ENCODE assay signal across 9 cellular contexts in the genomic region with DNA sequence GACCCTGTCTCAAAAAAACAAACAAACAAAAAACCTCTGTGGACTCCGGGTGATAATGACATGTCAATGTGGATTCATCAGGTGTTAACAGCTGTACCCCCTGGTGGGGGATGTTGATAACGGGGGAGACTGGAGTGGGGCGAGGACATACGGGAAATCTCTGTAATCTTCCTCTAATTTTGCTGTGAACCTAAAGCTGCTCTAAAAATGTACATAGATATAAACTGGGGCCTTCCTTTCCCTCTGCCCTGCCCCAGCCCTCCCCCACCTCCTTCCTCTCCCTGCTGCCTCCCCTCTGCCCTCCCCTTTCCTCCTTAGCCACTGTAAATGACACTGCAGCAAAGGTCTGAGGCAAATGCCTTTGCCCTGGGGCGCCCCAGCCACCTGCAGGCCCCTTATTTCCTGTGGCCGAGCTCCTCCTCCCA. TPM values are rescaled to one million over a fixed set of nuclear protein-coding genes. Genes with fewer than 3 reads are reported as not detected.
DNase-seq lines count a peak whose midpoint lies in the region; ATAC-seq and TF ChIP-seq lines count a peak whose summit lies in the region.
"Had no signal": no experiment of that assay in that cellular context is flagged by ENCODE, and none has a peak within 500 bp of the region (broad histone marks: within the 10 kb centered on the region; RNA-seq: fewer than 3 reads in every experiment).

No MANE protein-coding gene starts in this region.

- no peaks in the 10 kb centered on the region for H3K9me3 Mint-ChIP-seq in activated naive CD8-positive, alpha-beta T cell treated with anti-CD3 and anti-CD28 coated beads, Interleukin-2, amount 10 ng/mL, durations not matched to agents 7 days and 5 days
- H3K9me3 Mint-ChIP-seq in nephron progenitor cell: no peaks in the 10 kb centered on the region

- no peaks in the 10 kb centered on the region for H3K27me3 ChIP-seq in KMS-11 (ENCODE audit: insufficient read depth, low read depth)
- H3K27me3 ChIP-seq in Peyer's patch: no peaks in the 10 kb centered on the region

- H3K4me3 Mint-ChIP-seq in activated naive CD8-positive, alpha-beta T cell treated with anti-CD3 and anti-CD28 coated beads, Interleukin-2, amount 10 ng/mL, durations not matched to agents 7 days and 5 days: peak overlapping the region; percentile 62
- no peak overlapping the region for H3K4me3 Mint-ChIP-seq in nephron progenitor cell

- H3K36me3 ChIP-seq in KMS-11 (ENCODE audit: insufficient read depth) (no peaks in the 10 kb centered on the region), Peyer's patch (peaks cover 0 to 21% (median 0%) of the 10 kb centered on the region in 3 donors)

- H3K9me3 ChIP-seq in Peyer's patch: no peaks in the 10 kb centered on the region

- H3K9ac ChIP-seq in KMS-11: no peak overlapping the region

- DNase-seq in NCI-H146 (lab: John Stamatoyannopoulos, UW) (peak; percentile 62), NCI-H146 treated with DMSO at 0.1 percent for 48 hours (lab: John Stamatoyannopoulos, UW; ENCODE audit: unreplicated experiment) (no peak), nephron progenitor cell (no peak), NCI-H2029 (lab: John Stamatoyannopoulos, UW) (no peak), Peyer's patch (no peak), iPS-NIHi11 (ENCODE audit: low spot score) (no peak)
- DNase-seq in activated naive CD8-positive, alpha-beta T cell treated with anti-CD3 and anti-CD28 coated beads, Interleukin-2, amount 10 ng/mL, durations not matched to agents 7 days and 5 days: no peak

- H3K4me3 ChIP-seq in KMS-11 (IDR thresholded peaks at IDR 0.05; ENCODE audit: insufficient read depth, low read depth, low read length) (no peak overlapping the region), Peyer's patch (no peak overlapping the region)

- H3K27ac Mint-ChIP-seq in activated naive CD8-positive, alpha-beta T cell treated with anti-CD3 and anti-CD28 coated beads, Interleukin-2, amount 10 ng/mL, durations not matched to agents 7 days and 5 days: peak overlapping the region; percentile 92
- peak overlapping the region; percentile 92 for H3K27ac Mint-ChIP-seq in nephron progenitor cell

- peak; percentile 31 for ATAC-seq in activated naive CD8-positive, alpha-beta T cell treated with anti-CD3 and anti-CD28 coated beads, Interleukin-2, amount 10 ng/mL, durations not matched to agents 7 days and 5 days (ENCODE audit: low read depth)
- ATAC-seq: activated CD4-positive, CD25-positive, alpha-beta regulatory T cell treated with anti-CD3 and anti-CD28 coated beads, Interleukin-2, amount 50 U/mL, for 24 hours had no signal

- TF ChIP-seq CTCF in KMS-11 (conservative IDR thresholded peaks at IDR 0.05; ENCODE audit: low read depth, low read length) (no peak), nephron progenitor cell (IDR thresholded peaks at IDR 0.05) (no peak), Peyer's patch (IDR thresholded peaks at IDR 0.05) (peak in 1 of 6 experiments; percentile 8)

- no peak for TF ChIP-seq POLR2A in Peyer's patch (IDR thresholded peaks at IDR 0.05)

- POLR2A ChIA-PET in activated naive CD8-positive, alpha-beta T cell treated with anti-CD3 and anti-CD28 coated beads, Interleukin-2, amount 10 ng/mL, durations not matched to agents 7 days and 5 days (lab: Charles Lee): interaction anchor here (0.7 to 5.2 kb wide), 5 partner anchors 15 to 314 kb away, joined by 3 to 41 read pairs (median 3); a partner anchor contains a TSS

- no peaks in the 10 kb centered on the region for H3K79me2 ChIP-seq in KMS-11 (ENCODE audit: insufficient read depth, low read depth)

- H3K4me1 ChIP-seq in KMS-11 (ENCODE audit: low read depth, poor library complexity, severe bottlenecking): peaks cover 29% of the 10 kb centered on the region
- peaks cover 0 to 39% (median 0%) of the 10 kb centered on the region in 4 donors for H3K4me1 ChIP-seq in Peyer's patch

- no peaks in the 10 kb centered on the region for H3K27me3 Mint-ChIP-seq in activated naive CD8-positive, alpha-beta T cell treated with anti-CD3 and anti-CD28 coated beads, Interleukin-2, amount 10 ng/mL, durations not matched to agents 7 days and 5 days
- H3K27me3 Mint-ChIP-seq in nephron progenitor cell (ENCODE audit: low read depth, poor library complexity): no peaks in the 10 kb centered on the region

- 0 out of 2 replicates have a peak overlapping the region, but pooled peaks have one; percentile 17 for H3K4me2 ChIP-seq in KMS-11

- H3K27ac ChIP-seq in KMS-11 (no peak overlapping the region), Peyer's patch (peak overlapping the region in 1 of 4 donors; percentile 19)

- H3K4me1 Mint-ChIP-seq in activated naive CD8-positive, alpha-beta T cell treated with anti-CD3 and anti-CD28 coated beads, Interleukin-2, amount 10 ng/mL, durations not matched to agents 7 days and 5 days: peaks cover 41% of the 10 kb centered on the region
- H3K4me1 Mint-ChIP-seq in nephron progenitor cell: peaks cover 28% of the 10 kb centered on the region

- H2AFZ ChIP-seq in KMS-11 (ENCODE audit: low read depth): no peak overlapping the region

- peaks cover 7% of the 10 kb centered on the region for H3K36me3 Mint-ChIP-seq in activated naive CD8-positive, alpha-beta T cell treated with anti-CD3 and anti-CD28 coated beads, Interleukin-2, amount 10 ng/mL, durations not matched to agents 7 days and 5 days
- H3K36me3 Mint-ChIP-seq in nephron progenitor cell (ENCODE audit: low read depth): peaks cover 25% of the 10 kb centered on the region

- no peaks in the 10 kb centered on the region for H4K20me1 ChIP-seq in KMS-11 (ENCODE audit: insufficient read depth)

RNA-seq across cellular contexts. Expression of a gene that starts 1.4 kb away (rescaled TPM):
- total RNA-seq in activated naive CD8-positive, alpha-beta T cell treated with anti-CD3 and anti-CD28 coated beads, Interleukin-2, amount 10 ng/mL, durations not matched to agents 7 days and 5 days: 1 to 10 TPM; 1.4 to 2.3 TPM
- total RNA-seq in Peyer's patch: 1 to 10 TPM; 1.6 to 9.1 (median 5.8) TPM

RNA-seq across cellular contexts. Expression of a gene that starts 29.6 kb away (rescaled TPM):
- total RNA-seq in activated naive CD8-positive, alpha-beta T cell treated with anti-CD3 and anti-CD28 coated beads, Interleukin-2, amount 10 ng/mL, durations not matched to agents 7 days and 5 days: 10 to 100 TPM; 86.4 to 97.5 TPM
- total RNA-seq in Peyer's patch: 100 to 1,000 TPM in 1 of 4 donors, 10 to 100 TPM in 3; 63.7 to 103 (median 73.5) TPM
